Comparison of ENCODE assay signal across 19 cellular contexts in genomic region chr5:172920995-172921394, GRCh38. TPM values are rescaled to one million over a fixed set of nuclear protein-coding genes. Genes with fewer than 3 reads are reported as not detected.
DNase-seq lines count a peak whose midpoint lies in the region; ATAC-seq and TF ChIP-seq lines count a peak whose summit lies in the region.
"Had no signal": no experiment of that assay in that cellular context is flagged by ENCODE, and none has a peak within 500 bp of the region (broad histone marks: within the 10 kb centered on the region; RNA-seq: fewer than 3 reads in every experiment).

No MANE protein-coding gene starts in this region.

- H3K27ac ChIP-seq in Panc1 (ENCODE audit: low read length) (0 out of 2 replicates have a peak overlapping the region, but pooled peaks have one; percentile 44), brain microvascular endothelial cell (peak overlapping the region; percentile 98)
- H3K27ac ChIP-seq: suprapubic skin had no signal

- H3K27ac Mint-ChIP-seq in naive thymus-derived CD8-positive, alpha-beta T cell: peak overlapping the region in 7 of 10 donors; percentile 59 to 100 (median 77)
- H3K27ac Mint-ChIP-seq in type B pancreatic cell: peak overlapping the region; percentile 70
- H3K27ac Mint-ChIP-seq: activated naive CD4-positive, alpha-beta T cell treated with anti-CD3 and anti-CD28 coated beads, Interleukin-2, amount 10 ng/mL, durations not matched to agents 7 days and 5 days; B cell had no signal

- no peaks in the 10 kb centered on the region for H3K27me3 Mint-ChIP-seq in naive thymus-derived CD8-positive, alpha-beta T cell
- H3K27me3 Mint-ChIP-seq in type B pancreatic cell: no peaks in the 10 kb centered on the region
- H3K27me3 Mint-ChIP-seq: activated naive CD4-positive, alpha-beta T cell treated with anti-CD3 and anti-CD28 coated beads, Interleukin-2, amount 10 ng/mL, durations not matched to agents 7 days and 5 days; B cell; naive thymus-derived CD4-positive, alpha-beta T cell had no signal

- POLR2A ChIA-PET in Panc1 (lab: Charles Lee): no interaction called here
- POLR2A ChIA-PET in naive thymus-derived CD8-positive, alpha-beta T cell (lab: Charles Lee): interaction anchor here (1.2 to 2.6 kb wide), 2 partner anchors 10 to 150 kb away, joined by 3 to 14 read pairs; partner anchors contain the start of gene DUSP1

- no peaks in the 10 kb centered on the region for H3K9me3 Mint-ChIP-seq in naive thymus-derived CD8-positive, alpha-beta T cell
- H3K9me3 Mint-ChIP-seq in type B pancreatic cell: no peaks in the 10 kb centered on the region
- H3K9me3 Mint-ChIP-seq: activated naive CD4-positive, alpha-beta T cell treated with anti-CD3 and anti-CD28 coated beads, Interleukin-2, amount 10 ng/mL, durations not matched to agents 7 days and 5 days had no signal

- CTCF ChIA-PET in Panc1 (lab: Charles Lee): no interaction called here

- H3K36me3 Mint-ChIP-seq in naive thymus-derived CD8-positive, alpha-beta T cell: peaks cover 0 to 30% (median 14%) of the 10 kb centered on the region in 3 donors
- peaks cover 15% of the 10 kb centered on the region for H3K36me3 Mint-ChIP-seq in type B pancreatic cell

- H3K4me1 Mint-ChIP-seq in naive thymus-derived CD8-positive, alpha-beta T cell: peaks cover 14 to 35% (median 32%) of the 10 kb centered on the region in 4 donors
- peaks cover 17% of the 10 kb centered on the region for H3K4me1 Mint-ChIP-seq in type B pancreatic cell (ENCODE audit: unreplicated experiment)

- no peaks in the 10 kb centered on the region for H3K27me3 ChIP-seq in Panc1 (ENCODE audit: control insufficient read depth, insufficient read depth, low read length)
- no peaks in the 10 kb centered on the region for H3K27me3 ChIP-seq in brain microvascular endothelial cell (replicated peaks)
- H3K27me3 ChIP-seq: esophagus squamous epithelium, SJSA1, suprapubic skin had no signal

- peaks cover 7% of the 10 kb centered on the region for H3K36me3 ChIP-seq in Panc1 (ENCODE audit: control insufficient read depth, insufficient read depth, low read length)
- peaks cover 46% of the 10 kb centered on the region for H3K36me3 ChIP-seq in brain microvascular endothelial cell (replicated peaks)

- H3K4me3 ChIP-seq in Panc1 (ENCODE audit: low read depth in 2 of 2, low read length in 2 of 2): no peak overlapping the region
- H3K4me3 ChIP-seq in brain microvascular endothelial cell (ENCODE audit: low read depth, low read length): no peak overlapping the region
- H3K4me3 ChIP-seq: esophagus squamous epithelium, SJSA1, suprapubic skin had no signal

- no peak for TF ChIP-seq CTCF in Panc1 (IDR thresholded peaks at IDR 0.05)
- no peak for TF ChIP-seq CTCF in brain microvascular endothelial cell (IDR thresholded peaks at IDR 0.05; ENCODE audit: low read depth, low read length, missing control alignments)
- no peak for TF ChIP-seq CTCF in type B pancreatic cell (conservative IDR thresholded peaks at IDR 0.05)

- DNase-seq in Panc1 (ENCODE audit: low read depth, low spot score) (no peak), brain microvascular endothelial cell (no peak), type B pancreatic cell (ENCODE audit: extremely low spot score, unreplicated experiment) (no peak), SKM-1 treated with dmso at 0.1 percent for 144 hours (lab: John Stamatoyannopoulos, UW; ENCODE audit: unreplicated experiment) (no peak), amniotic stem cell (lab: John Stamatoyannopoulos, UW) (no peak), HT-29 (ENCODE audit: low spot score) (no peak)
- DNase-seq in naive thymus-derived CD8-positive, alpha-beta T cell: no peak
- DNase-seq: activated CD4-positive, alpha-beta T cell treated with anti-CD3 and anti-CD28 coated beads for 4 hours; activated naive CD4-positive, alpha-beta T cell treated with anti-CD3 and anti-CD28 coated beads, Interleukin-2, amount 10 ng/mL, durations not matched to agents 7 days and 5 days; cerebellar nuclear complex; COR-L47; DMS79; esophagus squamous epithelium; KBM-7; naive thymus-derived CD4-positive, alpha-beta T cell; stimulated activated CD4-positive, alpha-beta T cell treated with anti-CD3 and anti-CD28 coated beads, Interleukin-1b, Interleukin-23, amount 100 ng/mL, for 48 hours had no signal

- BruUV-seq in Panc1 (replicated peaks; lab: Mats Ljungman, UMichigan): no TSS peak

- intact Hi-C loops in Panc1 (cut with micrococcal nuclease; ENCODE audit: unreplicated experiment): no loop called here

- ATAC-seq in Panc1: no peak
- no peak for ATAC-seq in naive thymus-derived CD8-positive, alpha-beta T cell
- ATAC-seq: naive thymus-derived CD4-positive, alpha-beta T cell had no signal

- peak overlapping the region in 1 of 10 donors; percentile 15 for H3K4me3 Mint-ChIP-seq in naive thymus-derived CD8-positive, alpha-beta T cell
- H3K4me3 Mint-ChIP-seq in type B pancreatic cell: no peak overlapping the region
- H3K4me3 Mint-ChIP-seq: activated naive CD4-positive, alpha-beta T cell treated with anti-CD3 and anti-CD28 coated beads, Interleukin-2, amount 10 ng/mL, durations not matched to agents 7 days and 5 days; B cell; naive thymus-derived CD4-positive, alpha-beta T cell had no signal

- no peaks in the 10 kb centered on the region for H3K9me3 ChIP-seq in Panc1 (ENCODE audit: control insufficient read depth, insufficient read depth, low read depth, low read length)
- H3K9me3 ChIP-seq: esophagus squamous epithelium, SJSA1, suprapubic skin had no signal

- H3K4me1 ChIP-seq in Panc1 (ENCODE audit: control insufficient read depth, insufficient read depth, low read length): peaks cover 10% of the 10 kb centered on the region
- H3K4me1 ChIP-seq: suprapubic skin had no signal

- in situ Hi-C loops in Panc1 (cut with HindIII; ENCODE audit: low pct_unique_long_range_greater_than_20kb, low sequenced_read_pairs): no loop called here
- in situ Hi-C loops in brain microvascular endothelial cell (cut with HindIII; ENCODE audit: low pct_ligation_motif_present, low sequenced_read_pairs): no loop called here

RNA-seq across cellular contexts. Expression of gene RPL26L1, which starts 38.2 kb away (rescaled TPM):
- total RNA-seq in Panc1 (2021; ENCODE audit: unreplicated experiment) (49.8 TPM), type B pancreatic cell (ENCODE audit: low replicate concordance) (40.4 and 54.2 TPM in 2 replicates)
- 75.2 TPM for polyA plus RNA-seq in Panc1 (2012; ENCODE audit: insufficient read length)
- 10 to 100 TPM; 15.7 to 16.5 TPM for total RNA-seq in naive thymus-derived CD8-positive, alpha-beta T cell
- 10 to 100 TPM; 38.2 to 42.1 (median 40.3) TPM for polyA plus RNA-seq in naive thymus-derived CD8-positive, alpha-beta T cell
- total RNA-seq in HT-29 (2014; rRNA removed; shearing (Covaris generic)): 36.6 and 41.9 TPM in 2 replicates
